Comparison of ENCODE assay signal across 24 cellular contexts in genomic region chr2:2095360-2096093, GRCh38.
"Had no signal": no experiment of that assay in that cellular context is flagged by ENCODE, and none has a peak within 500 bp of the region (broad histone marks: within the 10 kb centered on the region; RNA-seq: fewer than 3 reads in every experiment).

No MANE protein-coding gene starts in this region.

- H3K9me3 Mint-ChIP-seq: dendritic cell treated with granulocyte-macrophage colony-stimulating factor and Interleukin-4, amounts not matched to agents 40 ng/mL and 50 ng/mL, for 4 days; natural killer cell; T-helper 2 cell treated with Interferon-gamma antibody and Interleukin-4, amounts not matched to agents 5 μg/mL and 100 μg/mL, for 36 hours had no signal

- ATAC-seq: activated naive CD4-positive, alpha-beta T cell treated with anti-CD3 and anti-CD28 coated beads, Interleukin-2, amount 50 U/mL, for 72 hours; left cardiac atrium; natural killer cell; psoas muscle; stimulated activated naive CD8-positive, alpha-beta T cell treated with anti-CD3 and anti-CD28 coated beads, Interleukin-15, Interleukin-2, amounts not matched to agents 100 U/mL and 50 U/mL, for 24 hours had no signal

- H3K36me3 Mint-ChIP-seq: activated naive CD4-positive, alpha-beta T cell treated with anti-CD3 and anti-CD28 coated beads, Interleukin-2, amount 50 U/mL, for 72 hours; natural killer cell had no signal

- H3K27ac ChIP-seq: ovary, psoas muscle, right atrium auricular region, upper lobe of left lung, VCaP had no signal

- DNase-seq: activated CD4-positive, alpha-beta T cell treated with anti-CD3 and anti-CD28 coated beads for 1 hour; activated CD4-positive, alpha-beta T cell treated with anti-CD3 and anti-CD28 coated beads, Interleukin-2, amount 50 U/mL, for 1 hour; activated T-cell treated with anti-CD3 and anti-CD28 coated beads, Interleukin-2, amount 50 U/mL, for 1 hour; aorta; caudate nucleus; effector CD4-positive, alpha-beta T cell; hippocampal formation; left cardiac atrium; midbrain; natural killer cell; ovary; psoas muscle; stimulated activated CD4-positive, alpha-beta T cell treated with anti-CD3 and anti-CD28 coated beads, Interleukin-12 subunit alpha, Interleukin-12 subunit beta, amount 100 ng/mL, for 4 hours; stimulated activated CD4-positive, alpha-beta T cell treated with anti-CD3 and anti-CD28 coated beads, Interleukin-4, amount 100 ng/mL, for 4 hours; stimulated activated naive CD8-positive, alpha-beta T cell treated with anti-CD3 and anti-CD28 coated beads, Interleukin-15, Interleukin-2, amounts not matched to agents 100 U/mL and 50 U/mL, for 24 hours; upper lobe of left lung had no signal

- H3K27ac Mint-ChIP-seq: activated naive CD4-positive, alpha-beta T cell treated with anti-CD3 and anti-CD28 coated beads, Interleukin-2, amount 50 U/mL, for 72 hours; brain; dendritic cell treated with granulocyte-macrophage colony-stimulating factor and Interleukin-4, amounts not matched to agents 40 ng/mL and 50 ng/mL, for 4 days; natural killer cell; T-helper 2 cell treated with Interferon-gamma antibody and Interleukin-4, amounts not matched to agents 5 μg/mL and 100 μg/mL, for 36 hours had no signal

- H3K4me1 ChIP-seq: psoas muscle, right atrium auricular region, upper lobe of left lung had no signal

- H3K4me3 ChIP-seq: ovary, psoas muscle, right atrium auricular region, upper lobe of left lung had no signal

- H3K27me3 ChIP-seq: ovary, right atrium auricular region, upper lobe of left lung had no signal

- H3K27me3 Mint-ChIP-seq: dendritic cell treated with granulocyte-macrophage colony-stimulating factor and Interleukin-4, amounts not matched to agents 40 ng/mL and 50 ng/mL, for 4 days had no signal

- FAIRE-seq: frontal cortex, islet of Langerhans had no signal

- H3K4me1 Mint-ChIP-seq: natural killer cell had no signal

- H3K4me3 Mint-ChIP-seq: brain; dendritic cell treated with granulocyte-macrophage colony-stimulating factor and Interleukin-4, amounts not matched to agents 40 ng/mL and 50 ng/mL, for 4 days; natural killer cell; T-helper 2 cell treated with Interferon-gamma antibody and Interleukin-4, amounts not matched to agents 5 μg/mL and 100 μg/mL, for 36 hours had no signal

- H3K36me3 ChIP-seq: ovary, right atrium auricular region, upper lobe of left lung had no signal

- H3K9me3 ChIP-seq: ovary, psoas muscle had no signal
